ENCODE assay signal across 9 cellular contexts in genomic region chr3:184636774-184637316, GRCh38.
A peak's percentile ranks its signal among the peaks of the same experiment; 100 is the strongest.
DNase-seq lines count a peak whose midpoint lies in the region; ATAC-seq and TF ChIP-seq lines count a peak whose summit lies in the region.
"Had no signal": no experiment of that assay in that cellular context is flagged by ENCODE, and none has a peak within 500 bp of the region (broad histone marks: within the 10 kb centered on the region; RNA-seq: fewer than 3 reads in every experiment).

No MANE protein-coding gene starts in this region.

- intact Hi-C loops in prostate gland (cut with DNase I) (no loop called here), A673 (cut with micrococcal nuclease; ENCODE audit: unreplicated experiment) (no loop called here)

- peak; percentile 55; the same call in 2 of the 3 replicates for ATAC-seq in RWPE2 (ENCODE audit: low read depth)
- no peak for ATAC-seq in HG03135 (IDR thresholded peaks at IDR 0.05; ENCODE audit: unreplicated experiment)
- ATAC-seq: Panc1 had no signal

- 69% methylated on average over 2 of the region's 2 CpGs for WGBS in prostate gland

- in situ Hi-C loops in astrocyte of the spinal cord (cut with HindIII; ENCODE audit: low sequenced_read_pairs), result no loop called here

- no TSS peak for BruUV-seq in A673 (replicated peaks; lab: Mats Ljungman, UMichigan)

- H3K27me3 ChIP-seq in RWPE2 (ENCODE audit: insufficient read depth, poor library complexity, severe bottlenecking) (no peaks in the 10 kb centered on the region), neutrophil (no peaks in the 10 kb centered on the region), prostate gland (replicated peaks; ENCODE audit: insufficient read depth) (no peaks in the 10 kb centered on the region), A673 (replicated peaks; ENCODE audit: insufficient read depth, low read depth, low read length, poor library complexity) (no peaks in the 10 kb centered on the region)

- POLR2A ChIA-PET in A673 (lab: Charles Lee; ENCODE audit: low non-redundant PET), result no interaction called here

- peak; percentile 96 for DNase-seq in ELF-1 (ENCODE audit: low read depth, low spot score)
- DNase-seq in RWPE2 (ENCODE audit: low spot score), result no peak
- DNase-seq in astrocyte of the spinal cord (ENCODE audit: low read depth, low spot score), result peak; percentile 62
- DNase-seq in NCI-H146 (lab: John Stamatoyannopoulos, UW), result no peak
- DNase-seq in prostate gland (ENCODE audit: low spot score), result no peak
- no peak for DNase-seq in A673 (ENCODE audit: low spot score)

- TF ChIP-seq POLR2A in prostate gland (IDR thresholded peaks at IDR 0.05), result no peak

- H3K9me3 ChIP-seq in RWPE2 (ENCODE audit: severe bottlenecking), result no peaks in the 10 kb centered on the region
- H3K9me3 ChIP-seq in neutrophil, result no peaks in the 10 kb centered on the region
- H3K9me3 ChIP-seq in prostate gland, result no peaks in the 10 kb centered on the region
- no peaks in the 10 kb centered on the region for H3K9me3 ChIP-seq in A673 (ENCODE audit: low read depth, low read length, poor library complexity, severe bottlenecking)

- peaks cover 3% of the 10 kb centered on the region for H3K4me1 ChIP-seq in RWPE2 (ENCODE audit: insufficient read depth, poor library complexity, severe bottlenecking)
- H3K4me1 ChIP-seq in neutrophil (ENCODE audit: control insufficient read depth in 1 of 2, insufficient read depth in 1 of 2, low read depth in 1 of 2, low read length in 1 of 2), result peaks cover 54 to 56% of the 10 kb centered on the region in 2 experiments
- H3K4me1 ChIP-seq in prostate gland (replicated peaks), result no peaks in the 10 kb centered on the region
- peaks cover 5% of the 10 kb centered on the region for H3K4me1 ChIP-seq in A673 (ENCODE audit: insufficient read depth, low read length, poor library complexity, severe bottlenecking)

- no peak overlapping the region for H3K27ac ChIP-seq in RWPE2 (ENCODE audit: poor library complexity, severe bottlenecking)
- H3K27ac ChIP-seq in neutrophil, result peak overlapping the region; percentile 86
- no peak overlapping the region for H3K27ac ChIP-seq in prostate gland
- no peak overlapping the region for H3K27ac ChIP-seq in A673 (ENCODE audit: low read depth, low read length, poor library complexity, severe bottlenecking)

- TF ChIP-seq CTCF in RWPE2 (IDR thresholded peaks at IDR 0.05; ENCODE audit: poor library complexity, severe bottlenecking) (no peak), astrocyte of the spinal cord (IDR thresholded peaks at IDR 0.05; ENCODE audit: low read depth, low read length) (no peak), neutrophil (IDR thresholded peaks at IDR 0.05) (no peak), prostate gland (IDR thresholded peaks at IDR 0.05) (no peak), A673 (conservative IDR thresholded peaks at IDR 0.05; ENCODE audit: low read depth, low read length) (no peak)

- H3K36me3 ChIP-seq in RWPE2 (ENCODE audit: low read depth), result no peaks in the 10 kb centered on the region
- no peaks in the 10 kb centered on the region for H3K36me3 ChIP-seq in neutrophil
- H3K36me3 ChIP-seq in prostate gland, result no peaks in the 10 kb centered on the region
- no peaks in the 10 kb centered on the region for H3K36me3 ChIP-seq in A673 (ENCODE audit: insufficient read depth, low read length, poor library complexity, severe bottlenecking)

- CTCF ChIA-PET in A673 (lab: Charles Lee), result no interaction called here

- H3K4me3 ChIP-seq in RWPE2 (ENCODE audit: severe bottlenecking) (no peak overlapping the region), astrocyte of the spinal cord (ENCODE audit: low read depth, low read length) (no peak overlapping the region), neutrophil (ENCODE audit: low read depth in 1 of 2, low read length in 1 of 2) (peak overlapping the region in 1 of 2 experiments; percentile 11), prostate gland (no peak overlapping the region), A673 (ENCODE audit: low read depth, low read length, poor library complexity, severe bottlenecking) (no peak overlapping the region)

Comparison
In these comparisons a context has a peak if more than half of its experiments do, and no peak if none do; other contexts are left out.
1. DNase-seq: peak in ELF-1 (single experiment) and astrocyte of the spinal cord (single experiment); none in RWPE2 (single experiment), NCI-H146 (single experiment), prostate gland (single experiment) and A673 (single experiment).